In genomic region chr2:152826880-152827279, GRCh38 we compare ENCODE assay signal across 22 cellular contexts.
DNase-seq lines count a peak whose midpoint lies in the region; ATAC-seq, FAIRE-seq and TF ChIP-seq lines count a peak whose summit lies in the region.
"Had no signal": no experiment of that assay in that cellular context is flagged by ENCODE, and none has a peak within 500 bp of the region (broad histone marks: within the 10 kb centered on the region; RNA-seq: fewer than 3 reads in every experiment).

No MANE protein-coding gene starts in this region.

- H3K4me1 Mint-ChIP-seq in astrocyte (ENCODE audit: low read depth, unreplicated experiment) = peaks cover 2% of the 10 kb centered on the region
- H3K4me1 Mint-ChIP-seq: activated naive CD8-positive, alpha-beta T cell treated with anti-CD3 and anti-CD28 coated beads, Interleukin-2, amount 10 ng/mL, durations not matched to agents 7 days and 5 days; CD4-positive, CD25-positive, alpha-beta regulatory T cell had no signal

- POLR2A ChIA-PET in HepG2 (lab: Yijun Ruan, JAX) = no interaction called here

- H3K27ac ChIP-seq in astrocyte (ENCODE audit: low read depth, low read length) (no peak overlapping the region), HepG2 (ENCODE audit: extremely low read length, insufficient read depth, low read length) (no peak overlapping the region)
- H3K27ac ChIP-seq: esophagus squamous epithelium, right atrium auricular region, thoracic aorta had no signal

- H3K4me2 ChIP-seq in astrocyte (ENCODE audit: low read length) (no peak overlapping the region), HepG2 (ENCODE audit: low read depth, low read length) (no peak overlapping the region)

- no peaks in the 10 kb centered on the region for H3K27me3 Mint-ChIP-seq in astrocyte (ENCODE audit: low read depth, unreplicated experiment)
- H3K27me3 Mint-ChIP-seq: activated naive CD8-positive, alpha-beta T cell treated with anti-CD3 and anti-CD28 coated beads, Interleukin-2, amount 10 ng/mL, durations not matched to agents 7 days and 5 days; CD4-positive, CD25-positive, alpha-beta regulatory T cell; natural killer cell treated with Interleukin-12 subunit alpha and Interleukin-12 subunit beta and Interleukin-15 and Interleukin-18, amount 100 ng/mL, for 72 hours had no signal

- 0% methylated on average over 1 of the region's 1 CpG for WGBS in HepG2 (ENCODE audit: low lambda C conversion rate)

- in situ Hi-C loops in HepG2 (cut with HindIII; ENCODE audit: extremely low pct_ligation_motif_present, low pct_unique_long_range_greater_than_20kb) = no loop called here

- ATAC-seq in HepG2 = no peak
- ATAC-seq: left ventricle myocardium superior; natural killer cell treated with Interleukin-12 subunit alpha and Interleukin-12 subunit beta and Interleukin-15 and Interleukin-18, amount 100 ng/mL, for 72 hours had no signal

- no peaks in the 10 kb centered on the region for H3K9me3 Mint-ChIP-seq in astrocyte (ENCODE audit: unreplicated experiment)
- H3K9me3 Mint-ChIP-seq: activated naive CD8-positive, alpha-beta T cell treated with anti-CD3 and anti-CD28 coated beads, Interleukin-2, amount 10 ng/mL, durations not matched to agents 7 days and 5 days; CD4-positive, CD25-positive, alpha-beta regulatory T cell; natural killer cell treated with Interleukin-12 subunit alpha and Interleukin-12 subunit beta and Interleukin-15 and Interleukin-18, amount 100 ng/mL, for 72 hours had no signal

- no peak for TF ChIP-seq EP300 in HepG2 (IDR thresholded peaks at IDR 0.05; ENCODE audit: low read depth in 2 of 2, low read length in 2 of 2)
- TF ChIP-seq EP300 in HepG2 (CRISPR knock-in tag; IDR thresholded peaks at IDR 0.05; ENCODE audit: borderline replicate concordance) = no peak

- no peaks in the 10 kb centered on the region for H4K20me1 ChIP-seq in astrocyte (ENCODE audit: insufficient read depth, low read length)
- H4K20me1 ChIP-seq in HepG2 (ENCODE audit: insufficient read depth, low read length) = no peaks in the 10 kb centered on the region

- H3K79me2 ChIP-seq in astrocyte (ENCODE audit: insufficient read depth, low read length) (no peaks in the 10 kb centered on the region), HepG2 (ENCODE audit: insufficient read depth, low read length) (no peaks in the 10 kb centered on the region)

- no peak overlapping the region for H3K4me3 ChIP-seq in astrocyte (ENCODE audit: insufficient read depth, low read depth, low read length)
- H3K4me3 ChIP-seq in HepG2 (replicated peaks in 1 of 3; ENCODE audit: insufficient read depth in 1 of 3, low read depth in 2 of 3, low read length in 3 of 3) = no peak overlapping the region
- H3K4me3 ChIP-seq: esophagus squamous epithelium, right atrium auricular region, thoracic aorta had no signal

- DNase-seq in COR-L47 (lab: John Stamatoyannopoulos, UW) (peak; percentile 27), HT1080 (ENCODE audit: low read depth) (peak; percentile 60), astrocyte (ENCODE audit: low read depth) (peak; percentile 18), HepG2 (ENCODE audit: low spot score) (no peak), hippocampal formation (lab: John Stamatoyannopoulos, UW) (no peak), NCI-H82 (lab: John Stamatoyannopoulos, UW) (no peak), NCI-H1436 treated with DMSO at 0.1 percent for 48 hours (lab: John Stamatoyannopoulos, UW) (no peak)
- DNase-seq in activated CD4-positive, CD25-positive, alpha-beta regulatory T cell treated with anti-CD3 and anti-CD28 coated beads, Interleukin-2, amount 50 U/mL, for 72 hours = no peak
- DNase-seq: activated CD4-positive, alpha-beta T cell treated with anti-CD3 and anti-CD28 coated beads for 4 hours; activated naive CD8-positive, alpha-beta T cell treated with anti-CD3 and anti-CD28 coated beads, Interleukin-2, amount 10 ng/mL, durations not matched to agents 7 days and 5 days; activated T-cell treated with anti-CD3 and anti-CD28 coated beads, Interleukin-2, amount 50 U/mL, for 1 hour; CD4-positive, CD25-positive, alpha-beta regulatory T cell; esophagus squamous epithelium; GDM1; left ventricle myocardium superior; NCI-H1436; NCI-H510A; stimulated activated CD4-positive, alpha-beta T cell treated with anti-CD3 and anti-CD28 coated beads, Interleukin-2, amount 100 ng/mL, for 24 hours; stimulated activated CD8-positive, alpha-beta memory T cell treated with anti-CD3 and anti-CD28 coated beads, Interleukin-4, amount 100 ng/mL, for 48 hours had no signal

- TF ChIP-seq CTCF in astrocyte (IDR thresholded peaks at IDR 0.05; ENCODE audit: insufficient read depth, low read depth, low read length) (no peak), HepG2 (CRISPR knock-in tag; IDR thresholded peaks at IDR 0.05) (no peak)

- no TSS peak for BruUV-seq in HepG2 (replicated peaks; lab: Mats Ljungman, UMichigan)

- no peak overlapping the region for H3K4me3 Mint-ChIP-seq in astrocyte (ENCODE audit: unreplicated experiment)
- H3K4me3 Mint-ChIP-seq: activated naive CD8-positive, alpha-beta T cell treated with anti-CD3 and anti-CD28 coated beads, Interleukin-2, amount 10 ng/mL, durations not matched to agents 7 days and 5 days; CD4-positive, CD25-positive, alpha-beta regulatory T cell; natural killer cell treated with Interleukin-12 subunit alpha and Interleukin-12 subunit beta and Interleukin-15 and Interleukin-18, amount 100 ng/mL, for 72 hours had no signal

- no peaks in the 10 kb centered on the region for H3K4me1 ChIP-seq in astrocyte (ENCODE audit: insufficient read depth, low read length)
- no peaks in the 10 kb centered on the region for H3K4me1 ChIP-seq in HepG2 (ENCODE audit: insufficient read depth, low read length)
- H3K4me1 ChIP-seq: esophagus squamous epithelium, right atrium auricular region had no signal

- no peaks in the 10 kb centered on the region for H3K36me3 Mint-ChIP-seq in astrocyte (ENCODE audit: low read depth, unreplicated experiment)
- H3K36me3 Mint-ChIP-seq: activated naive CD8-positive, alpha-beta T cell treated with anti-CD3 and anti-CD28 coated beads, Interleukin-2, amount 10 ng/mL, durations not matched to agents 7 days and 5 days; CD4-positive, CD25-positive, alpha-beta regulatory T cell; natural killer cell treated with Interleukin-12 subunit alpha and Interleukin-12 subunit beta and Interleukin-15 and Interleukin-18, amount 100 ng/mL, for 72 hours had no signal

- TF ChIP-seq POLR2A in HepG2 (IDR thresholded peaks at IDR 0.05; ENCODE audit: insufficient read depth in 1 of 2, low read depth in 2 of 2, low read length in 2 of 2) = no peak

- H3K27me3 ChIP-seq in astrocyte (ENCODE audit: insufficient read depth, low read length) (no peaks in the 10 kb centered on the region), HepG2 (ENCODE audit: control insufficient read depth in 1 of 2, insufficient read depth in 2 of 2, low read length in 2 of 2) (no peaks in the 10 kb centered on the region)
- H3K27me3 ChIP-seq: esophagus squamous epithelium, right atrium auricular region had no signal

- CTCF ChIA-PET in HepG2 (lab: Yijun Ruan, JAX; ENCODE audit: low intra/inter-chr PET ratio, low total read pairs) = no interaction called here

- intact Hi-C loops in HepG2 (cut with micrococcal nuclease; ENCODE audit: unreplicated experiment) = no loop called here

- H3K36me3 ChIP-seq in astrocyte (ENCODE audit: insufficient read depth, low read length) = no peaks in the 10 kb centered on the region
- no peaks in the 10 kb centered on the region for H3K36me3 ChIP-seq in HepG2 (replicated peaks in 1 of 2; ENCODE audit: control insufficient read depth in 1 of 2, insufficient read depth in 2 of 2, low read length in 2 of 2)
- H3K36me3 ChIP-seq: esophagus squamous epithelium, right atrium auricular region, thoracic aorta had no signal

- H3K9ac ChIP-seq in astrocyte (ENCODE audit: low read length) (no peak overlapping the region), HepG2 (ENCODE audit: insufficient read depth, low read depth, low read length) (no peak overlapping the region)

- no peak overlapping the region for H3K27ac Mint-ChIP-seq in astrocyte (ENCODE audit: unreplicated experiment)
- H3K27ac Mint-ChIP-seq: activated naive CD8-positive, alpha-beta T cell treated with anti-CD3 and anti-CD28 coated beads, Interleukin-2, amount 10 ng/mL, durations not matched to agents 7 days and 5 days; CD4-positive, CD25-positive, alpha-beta regulatory T cell; natural killer cell treated with Interleukin-12 subunit alpha and Interleukin-12 subunit beta and Interleukin-15 and Interleukin-18, amount 100 ng/mL, for 72 hours had no signal

- FAIRE-seq in astrocyte (lab: Jason Lieb, UNC) = no peak
- no peak for FAIRE-seq in HepG2 (lab: Jason Lieb, UNC)

- no peaks in the 10 kb centered on the region for H3K9me3 ChIP-seq in astrocyte (ENCODE audit: insufficient read depth, low read depth, low read length)
- H3K9me3 ChIP-seq in HepG2 (ENCODE audit: low read length) = no peaks in the 10 kb centered on the region
- H3K9me3 ChIP-seq: esophagus squamous epithelium, right atrium auricular region, thoracic aorta had no signal

- TF ChIP-seq RAD21 in HepG2 (CRISPR knock-in tag; IDR thresholded peaks at IDR 0.05) = no peak

- H2AFZ ChIP-seq in astrocyte (ENCODE audit: low read depth, low read length) = no peak overlapping the region
- H2AFZ ChIP-seq in HepG2 (ENCODE audit: low read length) = no peak overlapping the region

TF ChIP-seq in HepG2, 621 proteins besides CTCF, POLR2A, EP300 and RAD21:
- TF ChIP-seq ZNF800 (CRISPR knock-in tag; IDR thresholded peaks at IDR 0.05) (no peak), FOSL2 (CRISPR knock-in tag; IDR thresholded peaks at IDR 0.05) (0 out of 2 replicates have a peak, but pooled peaks have one; percentile 21)

Comparison
In these comparisons a context has a peak if more than half of its experiments do, and no peak if none do; other contexts are left out.
1. DNase-seq: peak in COR-L47 (single experiment), HT1080 (single experiment) and astrocyte (single experiment); none in HepG2 (single experiment), hippocampal formation (0 of 2), NCI-H82 (single experiment), NCI-H1436 treated with DMSO at 0.1 percent for 48 hours (single experiment) and activated CD4-positive, CD25-positive, alpha-beta regulatory T cell treated with anti-CD3 and anti-CD28 coated beads, Interleukin-2, amount 50 U/mL, for 72 hours (single experiment).